ENCODE assay signal across 8 cellular contexts in the genomic region with DNA sequence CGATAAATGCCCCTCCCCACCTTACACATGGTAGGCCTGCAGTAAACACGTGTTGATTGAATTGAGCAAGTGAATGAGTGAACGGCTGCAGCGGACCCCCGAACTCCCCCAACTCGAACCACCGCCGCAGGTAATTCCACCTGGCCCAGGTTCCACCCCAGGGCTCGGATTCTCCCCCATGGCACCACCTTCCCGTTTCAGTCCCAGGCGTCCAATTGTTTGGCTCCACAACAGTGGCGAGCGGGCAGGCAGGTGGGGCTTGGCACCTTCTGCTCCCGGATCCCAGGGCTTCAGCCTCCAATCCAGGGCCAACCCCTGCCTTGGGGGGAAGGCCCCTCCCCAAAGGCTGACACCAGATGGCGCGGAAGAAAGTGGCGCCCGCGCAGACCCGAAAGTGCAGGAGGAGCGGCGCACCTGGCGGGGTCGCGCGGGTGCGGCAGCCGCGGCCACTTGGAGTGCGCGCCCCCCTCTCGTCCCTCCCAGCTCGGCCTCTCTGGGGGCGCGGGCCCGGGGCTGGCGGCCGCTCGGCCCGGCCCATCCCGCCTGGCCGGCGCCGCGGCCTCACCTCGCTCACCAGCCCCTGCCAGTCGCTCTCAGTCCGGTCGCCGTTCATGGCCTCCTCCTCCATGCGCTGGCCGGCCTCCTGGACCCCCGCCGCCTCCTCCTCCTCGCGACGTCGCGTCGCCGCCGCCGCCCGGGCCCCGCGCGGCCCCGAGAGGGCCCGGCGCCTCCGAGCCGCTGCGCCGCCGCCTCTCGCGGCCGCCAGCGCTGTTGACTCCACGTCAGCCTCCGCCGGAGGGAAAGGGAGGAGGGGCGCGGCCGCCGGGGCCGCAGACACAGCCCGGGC. TPM values are rescaled to one million over a fixed set of nuclear protein-coding genes. Genes with fewer than 3 reads are reported as not detected.
DNase-seq lines count a peak whose midpoint lies in the region; ATAC-seq, FAIRE-seq and TF ChIP-seq lines count a peak whose summit lies in the region.

CCDC149 (minus strand) TSS at position 791 of the 847 bp plus-strand sequence; CDS start at position 613, 178 bp downstream.

- H2AFZ ChIP-seq in HepG2 (ENCODE audit: low read length): no peak within 1 kb of the TSS

- no peaks in the 10 kb centered on the region for H4K20me1 ChIP-seq in HepG2 (ENCODE audit: insufficient read depth, low read length)

- peak within 1 kb of the TSS; percentile 78 for H3K4me2 ChIP-seq in HepG2 (ENCODE audit: low read depth, low read length)

- intact Hi-C loops in HepG2 (cut with micrococcal nuclease; ENCODE audit: unreplicated experiment): no loop called here

- H3K27ac Mint-ChIP-seq in stimulated activated naive CD8-positive, alpha-beta T cell treated with anti-CD3 and anti-CD28 coated beads, Interleukin-15, Interleukin-2, amounts not matched to agents 100 ng/mL and 50 ng/mL, for 24 hours: no peak within 1 kb of the TSS

- H3K4me3 Mint-ChIP-seq in stimulated activated naive CD8-positive, alpha-beta T cell treated with anti-CD3 and anti-CD28 coated beads, Interleukin-15, Interleukin-2, amounts not matched to agents 100 ng/mL and 50 ng/mL, for 24 hours: peak within 1 kb of the TSS; percentile 38

- H3K9ac ChIP-seq in duodenal mucosa (ENCODE audit: low read depth in 1 of 2, low read length in 2 of 2) (peak within 1 kb of the TSS; percentile 49 to 50), HepG2 (ENCODE audit: insufficient read depth, low read depth, low read length) (peak within 1 kb of the TSS; percentile 34; the same call in 1 of the 2 replicates)

- H3K27ac ChIP-seq in duodenal mucosa (ENCODE audit: low read depth, low read length) (peak within 1 kb of the TSS; percentile 70), HepG2 (ENCODE audit: extremely low read length, insufficient read depth, low read length) (no peak within 1 kb of the TSS)

- H3K4me1 ChIP-seq in duodenal mucosa (ENCODE audit: control insufficient read depth in 1 of 2, insufficient read depth in 2 of 2, low read length in 2 of 2) (peaks cover 3 to 12% of the 10 kb centered on the region in 2 donors), HepG2 (ENCODE audit: insufficient read depth, low read length) (no peaks in the 10 kb centered on the region; the same call in 1 of the 2 replicates)

- POLR2A ChIA-PET in HepG2 (lab: Yijun Ruan, JAX): no interaction called here

- no peaks in the 10 kb centered on the region for H3K36me3 Mint-ChIP-seq in stimulated activated naive CD8-positive, alpha-beta T cell treated with anti-CD3 and anti-CD28 coated beads, Interleukin-15, Interleukin-2, amounts not matched to agents 100 ng/mL and 50 ng/mL, for 24 hours (ENCODE audit: low read depth)

- DNase-seq in D341Med (ENCODE audit: low spot score) (peak; percentile 92), HuH-7 (ENCODE audit: low spot score) (peak; percentile 88), RPMI7951 (ENCODE audit: low read depth) (peak; percentile 65), HepG2 (ENCODE audit: low spot score) (peak; percentile 13), GM19238 (ENCODE audit: insufficient read length, low spot score) (no peak)
- DNase-seq in activated CD4-positive, CD25-positive, alpha-beta regulatory T cell (lab: John Stamatoyannopoulos, UW): no peak

- H3K27me3 Mint-ChIP-seq in stimulated activated naive CD8-positive, alpha-beta T cell treated with anti-CD3 and anti-CD28 coated beads, Interleukin-15, Interleukin-2, amounts not matched to agents 100 ng/mL and 50 ng/mL, for 24 hours: peaks cover 49% of the 10 kb centered on the region

- CTCF ChIA-PET in HepG2 (lab: Yijun Ruan, JAX; ENCODE audit: low intra/inter-chr PET ratio, low total read pairs): no interaction called here

- H3K9me3 Mint-ChIP-seq in stimulated activated naive CD8-positive, alpha-beta T cell treated with anti-CD3 and anti-CD28 coated beads, Interleukin-15, Interleukin-2, amounts not matched to agents 100 ng/mL and 50 ng/mL, for 24 hours: peaks cover 13% of the 10 kb centered on the region

- peak; percentile 95 for ATAC-seq in HepG2

- H3K4me3 ChIP-seq in duodenal mucosa (ENCODE audit: low read depth in 1 of 2, low read length in 2 of 2) (peak within 1 kb of the TSS; percentile 67 to 73), HepG2 (replicated peaks in 1 of 3; ENCODE audit: insufficient read depth in 1 of 3, low read depth in 2 of 3, low read length in 3 of 3) (peak within 1 kb of the TSS; percentile 21 to 58 (median 41); a peak in 5 of 6 replicates)

- H3K9me3 ChIP-seq in duodenal mucosa (ENCODE audit: control insufficient read depth in 1 of 2, low read length in 2 of 2): peaks cover 0 to 13% of the 10 kb centered on the region in 2 donors
- peaks cover 17% of the 10 kb centered on the region; the same call in 1 of the 2 replicates for H3K9me3 ChIP-seq in HepG2 (ENCODE audit: low read length)

- WGBS in HepG2 (ENCODE audit: low lambda C conversion rate): 50% methylated on average over 31 of the region's 88 CpGs

- no peak for TF ChIP-seq RAD21 in HepG2 (CRISPR knock-in tag; IDR thresholded peaks at IDR 0.05)

- no peak for FAIRE-seq in HepG2 (lab: Jason Lieb, UNC)

- TF ChIP-seq CTCF in HepG2 (CRISPR knock-in tag; IDR thresholded peaks at IDR 0.05): no peak

- no TSS peak for BruUV-seq in HepG2 (replicated peaks; lab: Mats Ljungman, UMichigan)

- in situ Hi-C loops in HepG2 (cut with HindIII; ENCODE audit: extremely low pct_ligation_motif_present, low pct_unique_long_range_greater_than_20kb): no loop called here

- H3K36me3 ChIP-seq in duodenal mucosa (ENCODE audit: control insufficient read depth in 1 of 2, insufficient read depth in 2 of 2, low read length in 2 of 2) (peaks cover 3 to 13% of the 10 kb centered on the region in 2 donors), HepG2 (replicated peaks in 1 of 2; ENCODE audit: control insufficient read depth in 1 of 2, insufficient read depth in 2 of 2, low read length in 2 of 2) (no peaks in the 10 kb centered on the region)

- no peak for TF ChIP-seq POLR2A in HepG2 (IDR thresholded peaks at IDR 0.05; ENCODE audit: insufficient read depth in 1 of 2, low read depth in 2 of 2, low read length in 2 of 2)

- H3K27me3 ChIP-seq in duodenal mucosa (ENCODE audit: control insufficient read depth in 1 of 2, insufficient read depth in 2 of 2, low read length in 2 of 2) (no peaks in the 10 kb centered on the region), HepG2 (ENCODE audit: control insufficient read depth in 1 of 2, insufficient read depth in 2 of 2, low read length in 2 of 2) (peaks cover 0 to 12% of the 10 kb centered on the region in 2 experiments; a peak in 3 of 5 replicates)

- TF ChIP-seq EP300 in HepG2 (IDR thresholded peaks at IDR 0.05; ENCODE audit: low read depth in 2 of 2, low read length in 2 of 2): no peak
- no peak for TF ChIP-seq EP300 in HepG2 (CRISPR knock-in tag; IDR thresholded peaks at IDR 0.05; ENCODE audit: borderline replicate concordance)

- peaks cover 3% of the 10 kb centered on the region for H3K4me1 Mint-ChIP-seq in stimulated activated naive CD8-positive, alpha-beta T cell treated with anti-CD3 and anti-CD28 coated beads, Interleukin-15, Interleukin-2, amounts not matched to agents 100 ng/mL and 50 ng/mL, for 24 hours (ENCODE audit: low read depth)

- no peaks in the 10 kb centered on the region for H3K79me2 ChIP-seq in HepG2 (ENCODE audit: insufficient read depth, low read length)

TF ChIP-seq in HepG2, 621 proteins besides CTCF, POLR2A, EP300 and RAD21 (continues in another document):
- peak; percentile 32; the same call in 1 of the 2 replicates for TF ChIP-seq MAX (IDR thresholded peaks at IDR 0.05)
- TF ChIP-seq FOXP4 (CRISPR knock-in tag; IDR thresholded peaks at IDR 0.05): no peak

RNA-seq across cellular contexts. Expression of gene CCDC149, which starts in this region (rescaled TPM):
- 4.1 and 4.3 TPM in 2 replicates for total RNA-seq in RPMI7951 (2014; rRNA removed; shearing (Covaris generic))
- total RNA-seq in HepG2 (2016; rRNA removed; fragmentation: Illumina TruSeq; extraction: Trizol): 0.21 and 0.44 TPM in 2 replicates
- total RNA-seq in HepG2 (2016; cell fraction: cytosol; rRNA removed; fragmentation: Illumina TruSeq; extraction: Trizol; ENCODE audit: low read depth): 0.20 and 0.35 TPM in 2 replicates
- 0.24 and 0.42 TPM in 2 replicates for total RNA-seq in HepG2 (2016; cell fraction: insoluble cytoplasmic fraction; rRNA removed; fragmentation: Illumina TruSeq; extraction: Trizol)
- total RNA-seq in HepG2 (2016; cell fraction: membrane; rRNA removed; fragmentation: Illumina TruSeq; extraction: Trizol): 0.43 and 0.48 TPM in 2 replicates
- 0.47 TPM in 1 of 2 replicates, not detected in the other for total RNA-seq in HepG2 (2016; cell fraction: nucleus; rRNA removed; fragmentation: Illumina TruSeq; extraction: Trizol)
- 0.59 and 0.95 TPM in 2 replicates for polyA plus RNA-seq in HepG2 (2011; rRNA removed)
- 0.69 and 0.70 TPM in 2 replicates for polyA plus RNA-seq in HepG2 (2011; cell fraction: cytosol; rRNA removed)
- polyA plus RNA-seq in HepG2 (2011; cell fraction: nucleus; rRNA removed): 0.23 and 0.61 TPM in 2 replicates
- 0.24 and 0.84 TPM in 2 replicates for polyA plus RNA-seq in HepG2 (2012)
- polyA plus RNA-seq in HepG2 (2016; cell fraction: cytosol; fragmentation: Illumina TruSeq; extraction: Trizol; ENCODE audit: low read depth): 0.41 and 0.46 TPM in 2 replicates
- polyA plus RNA-seq in HepG2 (2016; cell fraction: insoluble cytoplasmic fraction; fragmentation: Illumina TruSeq; extraction: Trizol; ENCODE audit: low read depth): 0.54 and 0.79 TPM in 2 replicates
- polyA plus RNA-seq in HepG2 (2016; cell fraction: membrane; fragmentation: Illumina TruSeq; extraction: Trizol; ENCODE audit: low read depth): 0.37 and 0.62 TPM in 2 replicates
- 0.18 and 0.52 TPM in 2 replicates for polyA plus RNA-seq in HepG2 (2016; cell fraction: nucleus; fragmentation: Illumina TruSeq; extraction: Trizol; ENCODE audit: insufficient read depth, low read depth)
- polyA minus RNA-seq in HepG2 (2011; rRNA and poly(A)+ RNA removed; ENCODE audit: low replicate concordance): 0.18 TPM in 1 of 2 replicates, not detected in the other
- polyA minus RNA-seq in HepG2 (2011; cell fraction: cytosol; rRNA and poly(A)+ RNA removed): not detected in 2 replicates
- polyA minus RNA-seq in HepG2 (2011; cell fraction: nucleus; rRNA and poly(A)+ RNA removed): 0.87 and 0.90 TPM in 2 replicates

Comparison
In these comparisons a context has a peak if more than half of its experiments do, and no peak if none do; other contexts are left out.
1. Peak in DNase-seq, ATAC-seq, H3K4me3 ChIP-seq, H3K9ac ChIP-seq and H3K4me2 ChIP-seq in HepG2; RNA of the gene not detected or under 1 TPM.
2. DNase-seq: peak in D341Med (single experiment), HuH-7 (single experiment) and RPMI7951 (single experiment); none in GM19238 (single experiment) and activated CD4-positive, CD25-positive, alpha-beta regulatory T cell (0 of 4).